1 cellular context compared by ENCODE assay signal in the genomic region with DNA sequence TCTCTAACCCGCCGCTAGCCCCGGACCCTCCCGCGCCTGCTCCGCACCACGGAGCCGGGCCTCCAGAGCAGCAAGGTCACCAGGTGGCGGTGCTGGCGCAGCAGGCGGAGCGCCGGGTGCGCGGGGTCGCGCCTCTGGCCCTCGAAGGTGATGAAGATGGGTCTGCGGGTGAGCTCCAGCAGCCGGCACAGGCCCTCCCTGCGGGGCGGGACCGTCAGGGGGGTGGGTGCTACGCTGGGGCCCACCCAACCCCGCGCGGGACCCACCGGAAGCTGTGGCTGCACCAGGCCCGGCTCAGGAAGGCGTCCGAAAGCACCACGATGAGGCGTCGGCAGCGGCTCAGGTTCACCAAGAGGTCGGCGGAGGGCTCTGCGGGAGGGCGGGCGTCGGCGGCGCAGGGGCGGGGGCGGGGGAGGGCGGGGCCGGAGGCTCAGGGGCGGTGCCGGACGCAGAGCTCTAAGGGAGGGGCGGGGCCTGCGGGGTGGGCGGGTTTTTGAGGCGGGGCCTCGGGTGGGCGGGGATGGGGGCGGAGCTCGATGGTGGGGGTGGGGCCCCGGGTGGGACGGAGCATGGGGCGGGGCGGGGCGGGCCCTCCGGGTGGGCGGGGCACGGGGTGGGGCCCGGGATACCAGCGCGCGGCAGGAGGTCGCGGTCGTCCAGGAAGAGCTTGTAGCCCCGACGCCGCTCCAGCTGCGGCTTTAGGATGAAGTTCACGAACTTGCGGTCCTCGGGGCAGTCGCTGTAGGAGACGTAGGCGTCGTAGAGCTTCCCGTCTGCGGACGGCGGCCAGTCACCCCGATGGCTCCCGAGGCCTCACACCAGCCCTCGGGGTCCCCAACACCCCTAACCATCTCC.
A peak's percentile ranks its signal among the peaks of the same experiment; 100 is the strongest.
TF ChIP-seq lines count a peak whose summit lies in the region.

No MANE protein-coding gene starts in this region.

TF ChIP-seq in HCT116, 20 proteins besides CTCF, POLR2A, EP300 and RAD21:
- TF ChIP-seq YY1 (IDR thresholded peaks at IDR 0.05; ENCODE audit: extremely low read depth, insufficient replicate concordance, low read depth, low read length) (peak; percentile 24), ZNF274 (IDR thresholded peaks at IDR 0.05; ENCODE audit: low read depth, low read length) (no peak), ZFX (IDR thresholded peaks at IDR 0.05) (peak; percentile 34; the same call in 1 of the 2 replicates), EZH2 (IDR thresholded peaks at IDR 0.05) (no peak), MAX (IDR thresholded peaks at IDR 0.05) (peak; percentile 68), POLR2AphosphoS5 (IDR thresholded peaks at IDR 0.05; ENCODE audit: low read depth, low read length) (peak; percentile 28)
- TF ChIP-seq, protein P1, sequence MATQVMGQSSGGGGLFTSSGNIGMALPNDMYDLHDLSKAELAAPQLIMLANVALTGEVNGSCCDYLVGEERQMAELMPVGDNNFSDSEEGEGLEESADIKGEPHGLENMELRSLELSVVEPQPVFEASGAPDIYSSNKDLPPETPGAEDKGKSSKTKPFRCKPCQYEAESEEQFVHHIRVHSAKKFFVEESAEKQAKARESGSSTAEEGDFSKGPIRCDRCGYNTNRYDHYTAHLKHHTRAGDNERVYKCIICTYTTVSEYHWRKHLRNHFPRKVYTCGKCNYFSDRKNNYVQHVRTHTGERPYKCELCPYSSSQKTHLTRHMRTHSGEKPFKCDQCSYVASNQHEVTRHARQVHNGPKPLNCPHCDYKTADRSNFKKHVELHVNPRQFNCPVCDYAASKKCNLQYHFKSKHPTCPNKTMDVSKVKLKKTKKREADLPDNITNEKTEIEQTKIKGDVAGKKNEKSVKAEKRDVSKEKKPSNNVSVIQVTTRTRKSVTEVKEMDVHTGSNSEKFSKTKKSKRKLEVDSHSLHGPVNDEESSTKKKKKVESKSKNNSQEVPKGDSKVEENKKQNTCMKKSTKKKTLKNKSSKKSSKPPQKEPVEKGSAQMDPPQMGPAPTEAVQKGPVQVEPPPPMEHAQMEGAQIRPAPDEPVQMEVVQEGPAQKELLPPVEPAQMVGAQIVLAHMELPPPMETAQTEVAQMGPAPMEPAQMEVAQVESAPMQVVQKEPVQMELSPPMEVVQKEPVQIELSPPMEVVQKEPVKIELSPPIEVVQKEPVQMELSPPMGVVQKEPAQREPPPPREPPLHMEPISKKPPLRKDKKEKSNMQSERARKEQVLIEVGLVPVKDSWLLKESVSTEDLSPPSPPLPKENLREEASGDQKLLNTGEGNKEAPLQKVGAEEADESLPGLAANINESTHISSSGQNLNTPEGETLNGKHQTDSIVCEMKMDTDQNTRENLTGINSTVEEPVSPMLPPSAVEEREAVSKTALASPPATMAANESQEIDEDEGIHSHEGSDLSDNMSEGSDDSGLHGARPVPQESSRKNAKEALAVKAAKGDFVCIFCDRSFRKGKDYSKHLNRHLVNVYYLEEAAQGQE (IDR thresholded peaks at IDR 0.05; ENCODE audit: low read depth), result no peak
